In genomic region chr1:25109527-25109926, GRCh38 we compare ENCODE assay signal across 17 cellular contexts.
DNase-seq lines count a peak whose midpoint lies in the region; ATAC-seq and TF ChIP-seq lines count a peak whose summit lies in the region.
"Had no signal": no experiment of that assay in that cellular context is flagged by ENCODE, and none has a peak within 500 bp of the region (broad histone marks: within the 10 kb centered on the region; RNA-seq: fewer than 3 reads in every experiment).

No MANE protein-coding gene starts in this region.

- peak in 1 of 2 donors; percentile 44 for ATAC-seq in activated T-cell treated with anti-CD3 and anti-CD28 coated beads, Interleukin-2, amount 50 U/mL, for 72 hours (replicated peaks in 1 of 2)
- peak; percentile 74 for ATAC-seq in activated naive CD8-positive, alpha-beta T cell treated with anti-CD3 and anti-CD28 coated beads, Interleukin-2, amount 10 ng/mL, durations not matched to agents 7 days and 5 days (ENCODE audit: low read depth)
- ATAC-seq in stimulated activated effector memory CD8-positive, alpha-beta T cell treated with anti-CD3 and anti-CD28 coated beads, Interleukin-12 subunit alpha, Interleukin-12 subunit beta, amount 100 ng/mL, for 72 hours: peak; percentile 40
- no peak for ATAC-seq in HG03565 (IDR thresholded peaks at IDR 0.05; ENCODE audit: unreplicated experiment)
- ATAC-seq: body of pancreas, PC-3, right cardiac atrium had no signal

- peaks cover 8% of the 10 kb centered on the region in 2 donors for H3K9me3 Mint-ChIP-seq in activated T-cell treated with anti-CD3 and anti-CD28 coated beads, Interleukin-2, amount 50 U/mL, for 72 hours
- H3K9me3 Mint-ChIP-seq in activated naive CD8-positive, alpha-beta T cell treated with anti-CD3 and anti-CD28 coated beads, Interleukin-2, amount 10 ng/mL, durations not matched to agents 7 days and 5 days: peaks cover 12% of the 10 kb centered on the region
- peaks cover 10% of the 10 kb centered on the region for H3K9me3 Mint-ChIP-seq in stimulated activated effector memory CD8-positive, alpha-beta T cell treated with anti-CD3 and anti-CD28 coated beads, Interleukin-12 subunit alpha, Interleukin-12 subunit beta, amount 100 ng/mL, for 72 hours

- intact Hi-C loops in thyroid gland (cut with DNase I): no loop called here

- H3K4me1 Mint-ChIP-seq in activated T-cell treated with anti-CD3 and anti-CD28 coated beads, Interleukin-2, amount 50 U/mL, for 72 hours (ENCODE audit: low read depth): peaks cover 26% of the 10 kb centered on the region
- H3K4me1 Mint-ChIP-seq in activated naive CD8-positive, alpha-beta T cell treated with anti-CD3 and anti-CD28 coated beads, Interleukin-2, amount 10 ng/mL, durations not matched to agents 7 days and 5 days: peaks cover 28% of the 10 kb centered on the region
- H3K4me1 Mint-ChIP-seq in stimulated activated effector memory CD8-positive, alpha-beta T cell treated with anti-CD3 and anti-CD28 coated beads, Interleukin-12 subunit alpha, Interleukin-12 subunit beta, amount 100 ng/mL, for 72 hours: peaks cover 37% of the 10 kb centered on the region

- H3K27me3 ChIP-seq in thyroid gland: no peaks in the 10 kb centered on the region
- H3K27me3 ChIP-seq: body of pancreas, SJSA1 had no signal

- no peaks in the 10 kb centered on the region for H3K4me1 ChIP-seq in thyroid gland
- H3K4me1 ChIP-seq: body of pancreas had no signal

- no peak overlapping the region for H3K4me3 ChIP-seq in thyroid gland (replicated peaks in 1 of 3)
- H3K4me3 ChIP-seq: body of pancreas, coronary artery, SJSA1 had no signal

- DNase-seq in activated T-cell treated with anti-CD3 and anti-CD28 coated beads, Interleukin-2, amount 50 U/mL, for 72 hours: no peak
- DNase-seq in activated T-cell treated with anti-CD3 and anti-CD28 coated beads for 4 hours: no peak
- DNase-seq in NAMALWA (ENCODE audit: low spot score): peak; percentile 15
- DNase-seq in activated naive CD8-positive, alpha-beta T cell treated with anti-CD3 and anti-CD28 coated beads, Interleukin-2, amount 10 ng/mL, durations not matched to agents 7 days and 5 days: no peak
- no peak for DNase-seq in stimulated activated effector memory CD8-positive, alpha-beta T cell treated with anti-CD3 and anti-CD28 coated beads, Interleukin-12 subunit alpha, Interleukin-12 subunit beta, amount 100 ng/mL, for 72 hours (ENCODE audit: low spot score in 2 of 2)
- no peak for DNase-seq in thyroid gland
- DNase-seq in RKO (ENCODE audit: low spot score): no peak
- DNase-seq: activated effector memory CD4-positive, alpha-beta T cell treated with Interleukin-2 at 50 U/mL for 16 hours; body of pancreas; foreskin melanocyte; NCI-H69; PC-3; right cardiac atrium had no signal

- H3K27me3 Mint-ChIP-seq in activated T-cell treated with anti-CD3 and anti-CD28 coated beads, Interleukin-2, amount 50 U/mL, for 72 hours (ENCODE audit: low read depth): no peaks in the 10 kb centered on the region
- H3K27me3 Mint-ChIP-seq in activated naive CD8-positive, alpha-beta T cell treated with anti-CD3 and anti-CD28 coated beads, Interleukin-2, amount 10 ng/mL, durations not matched to agents 7 days and 5 days: peaks cover 2% of the 10 kb centered on the region

- H3K36me3 Mint-ChIP-seq in activated T-cell treated with anti-CD3 and anti-CD28 coated beads, Interleukin-2, amount 50 U/mL, for 72 hours (ENCODE audit: insufficient read depth in 2 of 2): peaks cover 8 to 17% of the 10 kb centered on the region in 2 donors
- H3K36me3 Mint-ChIP-seq in activated naive CD8-positive, alpha-beta T cell treated with anti-CD3 and anti-CD28 coated beads, Interleukin-2, amount 10 ng/mL, durations not matched to agents 7 days and 5 days: peaks cover 15% of the 10 kb centered on the region
- H3K36me3 Mint-ChIP-seq in stimulated activated effector memory CD8-positive, alpha-beta T cell treated with anti-CD3 and anti-CD28 coated beads, Interleukin-12 subunit alpha, Interleukin-12 subunit beta, amount 100 ng/mL, for 72 hours: peaks cover 17% of the 10 kb centered on the region

- WGBS in thyroid gland, 2 donors: 98 to 100% methylated on average over 3 of the region's 3 CpGs

- H3K4me3 Mint-ChIP-seq in activated T-cell treated with anti-CD3 and anti-CD28 coated beads, Interleukin-2, amount 50 U/mL, for 72 hours: no peak overlapping the region
- H3K4me3 Mint-ChIP-seq in activated naive CD8-positive, alpha-beta T cell treated with anti-CD3 and anti-CD28 coated beads, Interleukin-2, amount 10 ng/mL, durations not matched to agents 7 days and 5 days: no peak overlapping the region
- H3K4me3 Mint-ChIP-seq in stimulated activated effector memory CD8-positive, alpha-beta T cell treated with anti-CD3 and anti-CD28 coated beads, Interleukin-12 subunit alpha, Interleukin-12 subunit beta, amount 100 ng/mL, for 72 hours: no peak overlapping the region

- H3K27ac Mint-ChIP-seq in activated T-cell treated with anti-CD3 and anti-CD28 coated beads, Interleukin-2, amount 50 U/mL, for 72 hours: peak overlapping the region; percentile 64
- H3K27ac Mint-ChIP-seq in activated naive CD8-positive, alpha-beta T cell treated with anti-CD3 and anti-CD28 coated beads, Interleukin-2, amount 10 ng/mL, durations not matched to agents 7 days and 5 days: peak overlapping the region; percentile 73
- peak overlapping the region; percentile 65 for H3K27ac Mint-ChIP-seq in stimulated activated effector memory CD8-positive, alpha-beta T cell treated with anti-CD3 and anti-CD28 coated beads, Interleukin-12 subunit alpha, Interleukin-12 subunit beta, amount 100 ng/mL, for 72 hours

- no peaks in the 10 kb centered on the region for H3K9me3 ChIP-seq in thyroid gland
- H3K9me3 ChIP-seq: body of pancreas, SJSA1 had no signal

- POLR2A ChIA-PET in activated naive CD8-positive, alpha-beta T cell treated with anti-CD3 and anti-CD28 coated beads, Interleukin-2, amount 10 ng/mL, durations not matched to agents 7 days and 5 days (lab: Charles Lee): no interaction called here

- TF ChIP-seq POLR2A in thyroid gland (IDR thresholded peaks at IDR 0.05): no peak

- no peaks in the 10 kb centered on the region for H3K36me3 ChIP-seq in thyroid gland
- H3K36me3 ChIP-seq: SJSA1 had no signal

- no peak for TF ChIP-seq CTCF in thyroid gland (IDR thresholded peaks at IDR 0.05)

- H3K27ac ChIP-seq in thyroid gland: no peak overlapping the region
- H3K27ac ChIP-seq: body of pancreas, coronary artery, epithelial cell of prostate, SJSA1 had no signal
